Comparison of ENCODE assay signal across 15 cellular contexts in the genomic region with DNA sequence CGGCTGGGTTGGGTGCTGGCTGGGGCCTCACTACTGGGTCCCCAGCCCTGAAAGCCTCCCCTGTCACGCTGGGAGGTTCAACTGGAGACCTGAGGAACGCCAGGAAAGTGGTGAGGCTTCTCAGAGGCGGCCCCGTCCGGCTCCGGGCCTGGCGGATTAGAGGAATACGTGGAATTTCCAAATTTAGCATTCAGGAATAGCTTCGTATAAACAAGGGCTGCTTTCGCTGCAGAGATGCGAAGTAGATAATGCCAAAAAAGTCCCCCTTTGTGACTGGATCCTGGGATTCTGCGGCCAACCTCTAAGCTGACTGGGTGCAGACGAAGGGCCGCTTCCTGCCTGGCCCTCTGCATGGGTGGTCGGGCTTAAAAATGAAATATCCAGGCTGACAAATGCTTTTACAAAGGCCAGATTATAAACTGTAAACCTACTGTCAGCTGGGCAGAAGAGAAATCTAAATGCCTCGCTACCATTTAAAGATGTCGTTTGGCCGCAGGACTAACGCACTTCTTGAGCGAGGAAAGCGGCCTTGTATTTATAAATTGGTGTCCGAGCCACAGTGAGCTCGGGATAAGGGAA.
"Had no signal": no experiment of that assay in that cellular context is flagged by ENCODE, and none has a peak within 500 bp of the region (broad histone marks: within the 10 kb centered on the region; RNA-seq: fewer than 3 reads in every experiment).

No MANE protein-coding gene starts in this region.

- FAIRE-seq: endometrium, frontal cortex, pancreas had no signal

- ATAC-seq: pancreas, T-cell had no signal

- DNase-seq: activated CD4-positive, alpha-beta memory T cell treated with anti-CD3 and anti-CD28 coated beads for 36 hours; activated gamma-delta T cell treated with Interleukin-2 at 50 U/mL for 16 hours; activated naive CD8-positive, alpha-beta T cell treated with anti-CD3 and anti-CD28 coated beads for 36 hours; activated T-cell treated with anti-CD3 and anti-CD28 coated beads, Interleukin-2, amount 50 U/mL, for 48 hours; brain microvascular endothelial cell; cerebellar nuclear complex; dorsolateral prefrontal cortex; pancreas; T-cell had no signal

- H3K4me1 ChIP-seq: pancreas, tibial nerve had no signal

- H3K9me3 ChIP-seq: pancreas had no signal

- H3K27ac ChIP-seq: brain microvascular endothelial cell, dorsolateral prefrontal cortex, pancreas, skin epidermis, tibial nerve, VCaP had no signal

- H3K4me3 ChIP-seq: dorsolateral prefrontal cortex, lung, pancreas, skin epidermis, tibial nerve had no signal

- H3K36me3 ChIP-seq: brain microvascular endothelial cell, pancreas, tibial nerve had no signal

- H3K27me3 ChIP-seq: pancreas had no signal
